Comparison of ENCODE assay signal across 8 cellular contexts in the genomic region with DNA sequence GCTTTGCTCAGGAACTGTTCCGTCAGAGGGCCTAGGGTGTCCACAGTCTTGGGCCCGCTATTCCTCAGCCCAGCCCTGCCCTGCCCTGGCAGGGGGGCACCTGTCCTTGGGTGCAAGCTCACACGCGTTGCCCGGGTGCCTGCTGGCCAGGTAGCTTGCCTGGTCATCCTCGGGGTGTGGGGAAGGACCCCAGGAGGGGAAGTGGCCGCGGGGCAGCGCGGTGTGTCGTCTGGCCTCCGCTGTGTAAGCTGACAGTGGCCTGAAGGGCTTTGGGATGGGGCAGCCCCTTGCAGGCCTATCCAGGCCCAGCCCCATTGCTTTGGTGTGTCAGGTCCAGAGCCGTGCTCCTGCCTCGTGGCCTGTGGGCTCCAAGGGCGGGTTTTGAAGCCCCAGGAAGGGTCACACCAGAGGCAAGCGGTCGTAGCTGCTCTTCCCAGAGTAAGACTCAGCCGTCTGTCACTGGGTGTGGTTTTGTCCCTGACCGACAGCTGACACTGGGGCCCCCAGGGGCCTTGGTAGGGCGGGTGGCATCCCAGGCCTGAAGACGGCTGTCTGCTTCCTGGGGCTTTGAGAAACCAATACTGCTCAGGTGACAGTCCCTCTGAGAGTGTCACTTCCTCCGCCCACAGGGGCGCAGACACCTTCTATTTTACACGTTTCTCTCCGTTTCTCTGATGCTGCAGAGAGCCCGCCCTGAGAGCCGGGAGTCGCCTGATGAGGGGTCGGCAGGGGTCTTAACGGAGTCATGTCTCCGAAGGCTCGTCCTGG.
DNase-seq lines count a peak whose midpoint lies in the region; ATAC-seq and TF ChIP-seq lines count a peak whose summit lies in the region.

No MANE protein-coding gene starts in this region.

- no peaks in the 10 kb centered on the region for H3K4me1 ChIP-seq in smooth muscle cell (ENCODE audit: low read depth)

- no peaks in the 10 kb centered on the region for H3K9me3 ChIP-seq in smooth muscle cell (replicated peaks; ENCODE audit: low read depth)

- H3K27ac ChIP-seq in coronary artery, result peak overlapping the region; percentile 81 to 92
- H3K27ac ChIP-seq in skin epidermis, result peak overlapping the region; percentile 1 to 93 (median 86)
- H3K27ac ChIP-seq in smooth muscle cell (ENCODE audit: low read depth), result no peak overlapping the region

- TF ChIP-seq CTCF in coronary artery (IDR thresholded peaks at IDR 0.05) (no peak), smooth muscle cell (IDR thresholded peaks at IDR 0.05; ENCODE audit: borderline replicate concordance, insufficient read depth, poor library complexity, severe bottlenecking) (no peak)

- H3K9ac ChIP-seq in smooth muscle cell (ENCODE audit: low read depth), result no peak overlapping the region

- WGBS in smooth muscle cell (ENCODE audit: low lambda C conversion rate), result 89% methylated on average over 31 of the region's 32 CpGs

- peaks cover 99% of the 10 kb centered on the region for H4K20me1 ChIP-seq in smooth muscle cell (ENCODE audit: low read depth)

- peak; percentile 56 for DNase-seq in activated CD4-positive, CD25-positive, alpha-beta regulatory T cell treated with anti-CD3 and anti-CD28 coated beads, Interleukin-2, amount 50 U/mL, for 16 hours (ENCODE audit: low read depth, low spot score)
- no peak for DNase-seq in coronary artery (ENCODE audit: low spot score)
- DNase-seq in H7, result no peak
- DNase-seq in smooth muscle cell (lab: John Stamatoyannopoulos, UW; ENCODE audit: unreplicated experiment), result no peak
- DNase-seq in left lobe of liver (ENCODE audit: low spot score), result no peak

- H3K4me2 ChIP-seq in smooth muscle cell, result no peak overlapping the region

- H3K79me2 ChIP-seq in smooth muscle cell (ENCODE audit: low read depth), result peaks cover 86% of the 10 kb centered on the region

- H3K36me3 ChIP-seq in H7 (replicated peaks; ENCODE audit: control insufficient read depth, insufficient read depth, low read length) (peaks cover 8% of the 10 kb centered on the region), smooth muscle cell (ENCODE audit: low read depth) (no peaks in the 10 kb centered on the region)

- H2AFZ ChIP-seq in smooth muscle cell (ENCODE audit: low read depth), result no peak overlapping the region

- H3K27me3 ChIP-seq in H7 (ENCODE audit: control insufficient read depth, insufficient read depth, low read length) (no peaks in the 10 kb centered on the region), smooth muscle cell (ENCODE audit: low read depth) (no peaks in the 10 kb centered on the region)

- H3K4me3 ChIP-seq in coronary artery, result peak overlapping the region; percentile 67
- peak overlapping the region in 5 of 7 experiments; percentile 12 to 25 (median 16) for H3K4me3 ChIP-seq in skin epidermis
- no peak overlapping the region for H3K4me3 ChIP-seq in H7 (ENCODE audit: insufficient read depth, low read depth, low read length)
- no peak overlapping the region for H3K4me3 ChIP-seq in smooth muscle cell

- ATAC-seq in GM18909 (IDR thresholded peaks at IDR 0.05; ENCODE audit: poor library complexity, unreplicated experiment) (peak; percentile 78), HG03060 (IDR thresholded peaks at IDR 0.05; ENCODE audit: low read depth, unreplicated experiment) (peak; percentile 62), left lobe of liver (no peak)

- no peaks in the 10 kb centered on the region for H3F3A ChIP-seq in smooth muscle cell (ENCODE audit: low read depth)

Comparison
In these comparisons a context has a peak if more than half of its experiments do, and no peak if none do; other contexts are left out.
1. H3K4me3 ChIP-seq: peak in coronary artery (single experiment) and skin epidermis (5 of 7); none in H7 (single experiment) and smooth muscle cell (single experiment).